In the genomic region with DNA sequence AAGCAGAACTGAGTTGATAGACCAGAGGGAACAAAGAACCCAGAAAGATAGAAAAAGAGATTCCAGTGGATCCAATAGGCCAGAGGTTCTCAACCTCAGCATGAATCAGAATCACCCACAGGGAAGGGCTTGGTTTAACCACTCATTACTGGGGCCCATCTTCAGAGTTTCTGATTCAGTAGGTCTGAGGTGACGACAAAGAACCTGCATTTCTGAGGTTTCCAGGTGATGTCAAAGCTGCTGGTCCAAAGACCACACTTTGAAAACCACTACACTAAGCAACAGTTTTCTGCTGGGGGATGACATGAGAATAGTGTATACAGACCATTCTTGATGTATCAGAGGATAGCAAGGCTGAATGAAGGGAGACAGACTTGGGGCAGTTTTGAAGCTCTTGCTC, we compare ENCODE assay signal across 23 cellular contexts.
A peak's percentile ranks its signal among the peaks of the same experiment; 100 is the strongest.
DNase-seq lines count a peak whose midpoint lies in the region; ATAC-seq and TF ChIP-seq lines count a peak whose summit lies in the region.
"Had no signal": no experiment of that assay in that cellular context is flagged by ENCODE, and none has a peak within 500 bp of the region (broad histone marks: within the 10 kb centered on the region; RNA-seq: fewer than 3 reads in every experiment).

No MANE protein-coding gene starts in this region.

- H3K4me3 ChIP-seq in neural progenitor cell, result no peak overlapping the region
- no peak overlapping the region for H3K4me3 ChIP-seq in aorta (ENCODE audit: low read length in 2 of 2)
- H3K4me3 ChIP-seq: colonic mucosa, skin epidermis, transverse colon had no signal

- no peaks in the 10 kb centered on the region for H3F3A ChIP-seq in neural progenitor cell (ENCODE audit: low read depth)

- CTCF ChIA-PET in activated CD4-positive, alpha-beta T cell treated with anti-CD3 and anti-CD28 coated beads, Interleukin-2, amount 10 ng/mL, durations not matched to agents 7 days and 5 days (lab: Charles Lee), result interaction anchor here (0.6 kb wide), 1 partner anchor 766 kb away, joined by 3 read pairs; no protein-coding TSS in a partner anchor
- CTCF ChIA-PET in activated CD8-positive, alpha-beta T cell treated with anti-CD3 and anti-CD28 coated beads, Interleukin-2, amount 10 ng/mL, durations not matched to agents 7 days and 5 days (lab: Charles Lee), result no interaction called here

- no peaks in the 10 kb centered on the region for H3K4me1 ChIP-seq in neural progenitor cell
- H3K4me1 ChIP-seq in aorta (ENCODE audit: control insufficient read depth in 1 of 2, insufficient read depth in 2 of 2, low read length in 2 of 2), result no peaks in the 10 kb centered on the region
- H3K4me1 ChIP-seq: colonic mucosa had no signal

- no peaks in the 10 kb centered on the region for H3K27me3 Mint-ChIP-seq in activated CD4-positive, alpha-beta T cell treated with anti-CD3 and anti-CD28 coated beads, Interleukin-2, amount 10 ng/mL, durations not matched to agents 7 days and 5 days
- H3K27me3 Mint-ChIP-seq in activated CD8-positive, alpha-beta T cell treated with anti-CD3 and anti-CD28 coated beads, Interleukin-2, amount 10 ng/mL, durations not matched to agents 7 days and 5 days (ENCODE audit: low read depth), result no peaks in the 10 kb centered on the region
- peaks cover 2% of the 10 kb centered on the region for H3K27me3 Mint-ChIP-seq in neural progenitor cell (ENCODE audit: insufficient read depth, low read depth)
- H3K27me3 Mint-ChIP-seq: stimulated activated naive CD8-positive, alpha-beta T cell treated with anti-CD3 and anti-CD28 coated beads, Interleukin-15, Interleukin-2, amounts not matched to agents 100 ng/mL and 50 ng/mL, for 24 hours had no signal

- no peaks in the 10 kb centered on the region for H3K79me2 ChIP-seq in neural progenitor cell (ENCODE audit: low read depth)

- peaks cover 2% of the 10 kb centered on the region for H3K36me3 Mint-ChIP-seq in activated CD4-positive, alpha-beta T cell treated with anti-CD3 and anti-CD28 coated beads, Interleukin-2, amount 10 ng/mL, durations not matched to agents 7 days and 5 days (ENCODE audit: low read depth)
- no peaks in the 10 kb centered on the region for H3K36me3 Mint-ChIP-seq in activated CD8-positive, alpha-beta T cell treated with anti-CD3 and anti-CD28 coated beads, Interleukin-2, amount 10 ng/mL, durations not matched to agents 7 days and 5 days (ENCODE audit: low read depth)
- H3K36me3 Mint-ChIP-seq in neural progenitor cell, result no peaks in the 10 kb centered on the region

- 99 to 100% methylated on average over 1 of the region's 1 CpG for WGBS in aorta, 2 donors

- ATAC-seq in HG02973 (IDR thresholded peaks at IDR 0.05; ENCODE audit: unreplicated experiment), result peak; percentile 49
- peak; percentile 75 for ATAC-seq in activated CD8-positive, alpha-beta T cell treated with anti-CD3 and anti-CD28 coated beads, Interleukin-2, amount 10 ng/mL, durations not matched to agents 7 days and 5 days
- no peak for ATAC-seq in aorta (ENCODE audit: low FRiP score)
- ATAC-seq: left colon had no signal

- no peak overlapping the region for H3K27ac Mint-ChIP-seq in activated CD4-positive, alpha-beta T cell treated with anti-CD3 and anti-CD28 coated beads, Interleukin-2, amount 10 ng/mL, durations not matched to agents 7 days and 5 days
- peak overlapping the region; percentile 18 for H3K27ac Mint-ChIP-seq in activated CD8-positive, alpha-beta T cell treated with anti-CD3 and anti-CD28 coated beads, Interleukin-2, amount 10 ng/mL, durations not matched to agents 7 days and 5 days
- H3K27ac Mint-ChIP-seq in neural progenitor cell, result no peak overlapping the region
- H3K27ac Mint-ChIP-seq: HFFc6; stimulated activated naive CD8-positive, alpha-beta T cell treated with anti-CD3 and anti-CD28 coated beads, Interleukin-15, Interleukin-2, amounts not matched to agents 100 ng/mL and 50 ng/mL, for 24 hours had no signal

- H3K36me3 ChIP-seq in neural progenitor cell (no peaks in the 10 kb centered on the region), aorta (ENCODE audit: control insufficient read depth in 1 of 2, insufficient read depth in 2 of 2, low read length in 1 of 2) (no peaks in the 10 kb centered on the region)
- H3K36me3 ChIP-seq: brain microvascular endothelial cell, colonic mucosa, transverse colon had no signal

- peaks cover 26% of the 10 kb centered on the region for H3K4me1 Mint-ChIP-seq in activated CD4-positive, alpha-beta T cell treated with anti-CD3 and anti-CD28 coated beads, Interleukin-2, amount 10 ng/mL, durations not matched to agents 7 days and 5 days
- H3K4me1 Mint-ChIP-seq in activated CD8-positive, alpha-beta T cell treated with anti-CD3 and anti-CD28 coated beads, Interleukin-2, amount 10 ng/mL, durations not matched to agents 7 days and 5 days (ENCODE audit: low read depth), result peaks cover 18% of the 10 kb centered on the region
- H3K4me1 Mint-ChIP-seq in neural progenitor cell, result peaks cover 4% of the 10 kb centered on the region

- H3K9ac ChIP-seq in neural progenitor cell, result no peak overlapping the region

- DNase-seq in activated CD4-positive, alpha-beta T cell treated with anti-CD3 and anti-CD28 coated beads, Interleukin-2, amount 10 ng/mL, durations not matched to agents 7 days and 5 days, result peak; percentile 12
- no peak for DNase-seq in activated CD4-positive, alpha-beta T cell treated with anti-CD3 and anti-CD28 coated beads for 4 hours
- peak; percentile 38 for DNase-seq in activated CD8-positive, alpha-beta T cell treated with anti-CD3 and anti-CD28 coated beads, Interleukin-2, amount 10 ng/mL, durations not matched to agents 7 days and 5 days
- DNase-seq in neural progenitor cell (ENCODE audit: low spot score), result no peak
- DNase-seq in aorta, result no peak
- no peak for DNase-seq in ecto neural progenitor cell (ENCODE audit: low spot score)
- DNase-seq in NCI-H226, result no peak
- DNase-seq: brain microvascular endothelial cell, colonic mucosa, DMS53, GDM1, HFFc6, left colon, mesendoderm, NCI-H1092 treated with DMSO at 0.1 percent for 48 hours, NCI-H1930, NCI-H2227 treated with DMSO at 0.1 percent for 48 hours, NCI-H774, nucleus accumbens, transverse colon had no signal

- H2AFZ ChIP-seq in neural progenitor cell (replicated peaks), result peak overlapping the region; percentile 20

- no peak for TF ChIP-seq CTCF in neural progenitor cell (IDR thresholded peaks at IDR 0.05)

- intact Hi-C loops in aorta (cut with DNase I), result no loop called here

- H3K4me3 Mint-ChIP-seq in activated CD4-positive, alpha-beta T cell treated with anti-CD3 and anti-CD28 coated beads, Interleukin-2, amount 10 ng/mL, durations not matched to agents 7 days and 5 days, result no peak overlapping the region
- H3K4me3 Mint-ChIP-seq in activated CD8-positive, alpha-beta T cell treated with anti-CD3 and anti-CD28 coated beads, Interleukin-2, amount 10 ng/mL, durations not matched to agents 7 days and 5 days, result no peak overlapping the region
- H3K4me3 Mint-ChIP-seq in neural progenitor cell, result no peak overlapping the region
- H3K4me3 Mint-ChIP-seq: HFFc6; stimulated activated naive CD8-positive, alpha-beta T cell treated with anti-CD3 and anti-CD28 coated beads, Interleukin-15, Interleukin-2, amounts not matched to agents 100 ng/mL and 50 ng/mL, for 24 hours had no signal

- POLR2A ChIA-PET in activated CD4-positive, alpha-beta T cell treated with anti-CD3 and anti-CD28 coated beads, Interleukin-2, amount 10 ng/mL, durations not matched to agents 7 days and 5 days (lab: Charles Lee), result no interaction called here
- POLR2A ChIA-PET in activated CD8-positive, alpha-beta T cell treated with anti-CD3 and anti-CD28 coated beads, Interleukin-2, amount 10 ng/mL, durations not matched to agents 7 days and 5 days (lab: Charles Lee), result interaction anchor here (1.2 kb wide), 1 partner anchor 80 kb away, joined by 4 read pairs; no protein-coding TSS in a partner anchor

- H3K27ac ChIP-seq in neural progenitor cell, result no peak overlapping the region
- no peak overlapping the region for H3K27ac ChIP-seq in aorta (ENCODE audit: low read depth in 1 of 2, low read length in 2 of 2)
- H3K27ac ChIP-seq: brain microvascular endothelial cell, colonic mucosa, skin epidermis, transverse colon had no signal

- no peaks in the 10 kb centered on the region for H3K9me3 Mint-ChIP-seq in activated CD4-positive, alpha-beta T cell treated with anti-CD3 and anti-CD28 coated beads, Interleukin-2, amount 10 ng/mL, durations not matched to agents 7 days and 5 days
- no peaks in the 10 kb centered on the region for H3K9me3 Mint-ChIP-seq in activated CD8-positive, alpha-beta T cell treated with anti-CD3 and anti-CD28 coated beads, Interleukin-2, amount 10 ng/mL, durations not matched to agents 7 days and 5 days (ENCODE audit: insufficient read depth)
- H3K9me3 Mint-ChIP-seq in neural progenitor cell, result no peaks in the 10 kb centered on the region
- H3K9me3 Mint-ChIP-seq: HFFc6; stimulated activated naive CD8-positive, alpha-beta T cell treated with anti-CD3 and anti-CD28 coated beads, Interleukin-15, Interleukin-2, amounts not matched to agents 100 ng/mL and 50 ng/mL, for 24 hours had no signal

- no peaks in the 10 kb centered on the region for H3K9me3 ChIP-seq in neural progenitor cell (ENCODE audit: low read depth)
- no peaks in the 10 kb centered on the region for H3K9me3 ChIP-seq in aorta (ENCODE audit: control insufficient read depth, low read length)
- H3K9me3 ChIP-seq: colonic mucosa, transverse colon had no signal

- H3K27me3 ChIP-seq in neural progenitor cell (no peaks in the 10 kb centered on the region), aorta (ENCODE audit: control insufficient read depth in 1 of 2, insufficient read depth in 2 of 2, low read length in 1 of 2) (no peaks in the 10 kb centered on the region)
- H3K27me3 ChIP-seq: brain microvascular endothelial cell, colonic mucosa, transverse colon had no signal

- H4K20me1 ChIP-seq in neural progenitor cell (ENCODE audit: low read depth), result no peaks in the 10 kb centered on the region

- H3K4me2 ChIP-seq in neural progenitor cell, result no peak overlapping the region

Comparison
In these comparisons a context has a peak if more than half of its experiments do, and no peak if none do; other contexts are left out.
1. DNase-seq: peak in activated CD4-positive, alpha-beta T cell treated with anti-CD3 and anti-CD28 coated beads, Interleukin-2, amount 10 ng/mL, durations not matched to agents 7 days and 5 days (single experiment) and activated CD8-positive, alpha-beta T cell treated with anti-CD3 and anti-CD28 coated beads, Interleukin-2, amount 10 ng/mL, durations not matched to agents 7 days and 5 days (single experiment); none in activated CD4-positive, alpha-beta T cell treated with anti-CD3 and anti-CD28 coated beads for 4 hours (0 of 2), neural progenitor cell (single experiment), aorta (0 of 2), ecto neural progenitor cell (single experiment) and NCI-H226 (single experiment).